In genomic region chr15:72824112-72824511, GRCh38 we compare ENCODE assay signal across 19 cellular contexts.
"Had no signal": no experiment of that assay in that cellular context is flagged by ENCODE, and none has a peak within 500 bp of the region (broad histone marks: within the 10 kb centered on the region; RNA-seq: fewer than 3 reads in every experiment).

No MANE protein-coding gene starts in this region.

- H3K4me3 ChIP-seq: MG63 had no signal

- H3K36me3 ChIP-seq: MG63 had no signal

- DNase-seq: IMR-90, Karpas-422, KG1, MG63, NCI-H1092, NCI-H1436, NCI-H187, NCI-H2029, NCI-H2081 treated with DMSO at 0.1 percent for 48 hours, NCI-H2171, NCI-H226, NCI-H446, NCI-H510A, NCI-H524 treated with DMSO at 0.1 percent for 48 hours, NCI-H69, NCI-H774, RPMI8226, SHP77, SK-N-SH had no signal

- H3K9me3 ChIP-seq: MG63, SK-N-SH had no signal
